ENCODE assay signal across 8 cellular contexts in the genomic region with DNA sequence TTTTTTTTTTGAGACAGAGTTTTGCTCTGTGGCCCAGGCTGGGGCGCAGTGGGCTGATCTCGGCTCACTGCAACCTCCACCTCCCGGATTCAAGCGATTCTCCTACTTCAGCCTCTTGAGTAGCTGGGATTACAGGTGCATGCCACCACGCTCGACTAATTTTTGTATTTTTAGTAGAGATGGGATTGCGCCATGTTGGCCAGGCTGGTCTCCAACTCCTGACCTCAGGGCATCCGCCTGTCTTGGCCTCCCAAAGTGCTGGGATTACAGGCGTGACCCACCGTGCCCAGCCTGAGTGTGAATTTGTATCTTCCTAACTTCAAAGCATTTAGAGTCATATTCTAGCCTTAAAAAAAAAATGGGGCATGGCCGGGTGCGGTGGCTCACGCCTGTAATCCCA. TPM values are rescaled to one million over a fixed set of nuclear protein-coding genes. Genes with fewer than 3 reads are reported as not detected.
DNase-seq lines count a peak whose midpoint lies in the region; ATAC-seq, FAIRE-seq and TF ChIP-seq lines count a peak whose summit lies in the region.
"Not testable (repeated sequence)": the region's sequence is repeated elsewhere in the genome, so short reads cannot be mapped to it uniquely, and the experiment has no call there.

No MANE protein-coding gene starts in this region.

- intact Hi-C loops in PC-3 (cut with micrococcal nuclease); HepG2 (cut with micrococcal nuclease; ENCODE audit: unreplicated experiment); transverse colon (cut with DNase I; ENCODE audit: low total_unique reads): not testable (repeated sequence)

- DNase-seq in PC-3; chondrocyte (ENCODE audit: low spot score); fibroblast of lung (ENCODE audit: low read depth in 2 of 2); HepG2 (ENCODE audit: low spot score); smooth muscle cell (lab: John Stamatoyannopoulos, UW; ENCODE audit: unreplicated experiment); transverse colon: not testable (repeated sequence)

- not testable (repeated sequence) for H3K9me2 ChIP-seq in PC-3 (replicated peaks; ENCODE audit: low read length)

- H3K27ac ChIP-seq in ACC112 (ENCODE audit: low read depth, low read length) (peak overlapping the region; percentile 93), PC-3 (ENCODE audit: low read length) (peak overlapping the region; percentile 35; the same call in 1 of the 2 replicates), fibroblast of lung (ENCODE audit: insufficient read depth, low read length) (peak overlapping the region; percentile 92), neutrophil (peak overlapping the region; percentile 97), smooth muscle cell (ENCODE audit: low read depth) (peak overlapping the region; percentile 79), transverse colon (peak overlapping the region; percentile 78 to 86 (median 80))
- H3K27ac ChIP-seq in HepG2 (ENCODE audit: extremely low read length, insufficient read depth, low read length), result not testable (repeated sequence)

- POLR2A ChIA-PET in PC-3 (lab: Charles Lee; ENCODE audit: unreplicated experiment); HepG2 (lab: Yijun Ruan, JAX): not testable (repeated sequence)

- H3K9me3 ChIP-seq in PC-3 (ENCODE audit: low read length); fibroblast of lung (ENCODE audit: control insufficient read depth, insufficient read depth, low read depth, low read length); HepG2 (ENCODE audit: low read length); neutrophil; smooth muscle cell (replicated peaks; ENCODE audit: low read depth); transverse colon: not testable (repeated sequence)

- H2AFZ ChIP-seq in ACC112 (ENCODE audit: low read length, unreplicated experiment); PC-3 (ENCODE audit: low read length); fibroblast of lung (ENCODE audit: low read length); HepG2 (ENCODE audit: low read length); smooth muscle cell (ENCODE audit: low read depth): not testable (repeated sequence)

- not testable (repeated sequence) for H3F3A ChIP-seq in PC-3 (ENCODE audit: low read length, unreplicated experiment)
- peaks cover 16% of the 10 kb centered on the region for H3F3A ChIP-seq in smooth muscle cell (ENCODE audit: low read depth)

- in situ Hi-C loops in HepG2 (cut with HindIII; ENCODE audit: extremely low pct_ligation_motif_present, low pct_unique_long_range_greater_than_20kb); transverse colon (cut with MboI; ENCODE audit: low pct_ligation_motif_present in 1 of 4, low pct_unique_long_range_greater_than_20kb in 1 of 4, low sequenced_read_pairs in 3 of 4): not testable (repeated sequence)

- H3K27me3 ChIP-seq in ACC112 (ENCODE audit: insufficient read depth, low read length); PC-3 (ENCODE audit: low read length); fibroblast of lung (ENCODE audit: control insufficient read depth, insufficient read depth, low read length); HepG2 (ENCODE audit: control insufficient read depth in 1 of 2, insufficient read depth in 2 of 2, low read length in 2 of 2); neutrophil; smooth muscle cell (ENCODE audit: low read depth); transverse colon: not testable (repeated sequence)

- CTCF ChIA-PET in PC-3 (lab: Charles Lee), result interaction anchor here (1.1 kb wide), 1 partner anchor 51 kb away, joined by 4 read pairs; no protein-coding TSS in a partner anchor
- CTCF ChIA-PET in HepG2 (lab: Yijun Ruan, JAX; ENCODE audit: low intra/inter-chr PET ratio, low total read pairs), result not testable (repeated sequence)

- not testable (repeated sequence) for H3K4me3 Mint-ChIP-seq in chondrocyte (ENCODE audit: unreplicated experiment)

- not testable (repeated sequence) for H3K27me3 Mint-ChIP-seq in chondrocyte (ENCODE audit: low read depth)

- H3K9ac ChIP-seq in PC-3 (ENCODE audit: low read length); fibroblast of lung (ENCODE audit: insufficient read depth, low read length); HepG2 (ENCODE audit: insufficient read depth, low read depth, low read length); smooth muscle cell (ENCODE audit: low read depth): not testable (repeated sequence)

- not testable (repeated sequence) for TF ChIP-seq RAD21 in HepG2 (CRISPR knock-in tag; IDR thresholded peaks at IDR 0.05)

- BruUV-seq in PC-3 (replicated peaks; lab: Mats Ljungman, UMichigan); HepG2 (replicated peaks; lab: Mats Ljungman, UMichigan): not testable (repeated sequence)

- TF ChIP-seq EP300 in HepG2 (IDR thresholded peaks at IDR 0.05; ENCODE audit: low read depth in 2 of 2, low read length in 2 of 2); HepG2 (CRISPR knock-in tag; IDR thresholded peaks at IDR 0.05; ENCODE audit: borderline replicate concordance); transverse colon (IDR thresholded peaks at IDR 0.05; ENCODE audit: low read depth): not testable (repeated sequence)

- TF ChIP-seq POLR2A in HepG2 (IDR thresholded peaks at IDR 0.05; ENCODE audit: insufficient read depth in 1 of 2, low read depth in 2 of 2, low read length in 2 of 2); transverse colon (IDR thresholded peaks at IDR 0.05): not testable (repeated sequence)

- peaks cover 79% of the 10 kb centered on the region for H3K4me1 Mint-ChIP-seq in chondrocyte (ENCODE audit: low read depth)

- H4K20me1 ChIP-seq in PC-3 (ENCODE audit: low read length) (peaks cover 48% of the 10 kb centered on the region), HepG2 (ENCODE audit: insufficient read depth, low read length) (peaks cover 55% of the 10 kb centered on the region), smooth muscle cell (ENCODE audit: low read depth) (peaks cover 100% of the 10 kb centered on the region)
- H4K20me1 ChIP-seq in fibroblast of lung (ENCODE audit: control insufficient read depth, extremely low read depth, insufficient read depth, low read length), result not testable (repeated sequence)

- not testable (repeated sequence) for H3K9me3 Mint-ChIP-seq in chondrocyte (ENCODE audit: low read depth)

- not testable (repeated sequence) for H3K4me2 ChIP-seq in PC-3 (ENCODE audit: low read length); fibroblast of lung (ENCODE audit: extremely low read depth, insufficient read depth, low read length); HepG2 (ENCODE audit: low read depth, low read length)
- H3K4me2 ChIP-seq in smooth muscle cell, result peak overlapping the region; percentile 23

- H3K79me2 ChIP-seq in ACC112 (ENCODE audit: control insufficient read depth, insufficient read depth, low read length, unreplicated experiment), result peaks cover 67% of the 10 kb centered on the region
- peaks cover 100% of the 10 kb centered on the region for H3K79me2 ChIP-seq in PC-3 (ENCODE audit: low read length)
- peaks cover 63% of the 10 kb centered on the region for H3K79me2 ChIP-seq in fibroblast of lung (ENCODE audit: control insufficient read depth, insufficient read depth, low read length)
- peaks cover 79% of the 10 kb centered on the region for H3K79me2 ChIP-seq in HepG2 (ENCODE audit: insufficient read depth, low read length)
- H3K79me2 ChIP-seq in smooth muscle cell (ENCODE audit: low read depth), result peaks cover 99% of the 10 kb centered on the region

- not testable (repeated sequence) for FAIRE-seq in HepG2 (lab: Jason Lieb, UNC)

- TF ChIP-seq CTCF in PC-3 (conservative IDR thresholded peaks at IDR 0.05; ENCODE audit: low read depth, low read length); chondrocyte (IDR thresholded peaks at IDR 0.05); fibroblast of lung (conservative IDR thresholded peaks at IDR 0.05 in 1 of 2, IDR thresholded peaks at IDR 0.05 in 1 of 2; ENCODE audit: low read depth in 1 of 2, low read length in 2 of 2); HepG2 (CRISPR knock-in tag; IDR thresholded peaks at IDR 0.05); neutrophil (IDR thresholded peaks at IDR 0.05); smooth muscle cell (IDR thresholded peaks at IDR 0.05; ENCODE audit: borderline replicate concordance, insufficient read depth, poor library complexity, severe bottlenecking); transverse colon (IDR thresholded peaks at IDR 0.05): not testable (repeated sequence)

- peak overlapping the region; percentile 70 for H3K27ac Mint-ChIP-seq in chondrocyte (ENCODE audit: unreplicated experiment)

- H3K4me1 ChIP-seq in ACC112 (ENCODE audit: control insufficient read depth, insufficient read depth, low read length, unreplicated experiment), result peaks cover 47% of the 10 kb centered on the region
- peaks cover 50% of the 10 kb centered on the region for H3K4me1 ChIP-seq in PC-3 (ENCODE audit: insufficient read depth, low read length)
- H3K4me1 ChIP-seq in fibroblast of lung (ENCODE audit: control insufficient read depth, extremely low read depth, insufficient read depth, low read length), result peaks cover 41% of the 10 kb centered on the region
- peaks cover 53% of the 10 kb centered on the region for H3K4me1 ChIP-seq in HepG2 (ENCODE audit: insufficient read depth, low read length)
- peaks cover 96 to 97% of the 10 kb centered on the region in 2 experiments for H3K4me1 ChIP-seq in neutrophil (ENCODE audit: control insufficient read depth in 1 of 2, insufficient read depth in 1 of 2, low read depth in 1 of 2, low read length in 1 of 2)
- peaks cover 36% of the 10 kb centered on the region for H3K4me1 ChIP-seq in smooth muscle cell (ENCODE audit: low read depth)
- peaks cover 23 to 78% (median 56%) of the 10 kb centered on the region in 4 donors for H3K4me1 ChIP-seq in transverse colon

- not testable (repeated sequence) for H3K36me3 Mint-ChIP-seq in chondrocyte (ENCODE audit: low read depth)

- not testable (repeated sequence) for H3K4me3 ChIP-seq in ACC112 (ENCODE audit: low read depth, low read length); PC-3 (ENCODE audit: low read length); fibroblast of lung (replicated peaks in 1 of 4; ENCODE audit: control extremely low read depth in 1 of 4, insufficient read depth in 1 of 4, low read depth in 3 of 4, low read length in 4 of 4); HepG2 (replicated peaks in 1 of 3; ENCODE audit: insufficient read depth in 1 of 3, low read depth in 2 of 3, low read length in 3 of 3); smooth muscle cell; transverse colon
- peak overlapping the region; percentile 58 to 60 for H3K4me3 ChIP-seq in neutrophil (ENCODE audit: low read depth in 1 of 2, low read length in 1 of 2)

- not testable (repeated sequence) for ATAC-seq in PC-3, HepG2

- not testable (repeated sequence) for H3K36me3 ChIP-seq in ACC112 (ENCODE audit: insufficient read depth, low read length); PC-3 (ENCODE audit: low read depth, low read length); fibroblast of lung (ENCODE audit: control insufficient read depth, insufficient read depth, low read length); smooth muscle cell (ENCODE audit: low read depth); transverse colon
- peaks cover 4 to 23% of the 10 kb centered on the region in 2 experiments; a peak in 3 of 5 replicates for H3K36me3 ChIP-seq in HepG2 (replicated peaks in 1 of 2; ENCODE audit: control insufficient read depth in 1 of 2, insufficient read depth in 2 of 2, low read length in 2 of 2)
- peaks cover 11% of the 10 kb centered on the region for H3K36me3 ChIP-seq in neutrophil

- 98% methylated on average over 13 of the region's 13 CpGs for WGBS in HepG2 (ENCODE audit: low lambda C conversion rate)
- WGBS in smooth muscle cell (ENCODE audit: low lambda C conversion rate), result 94% methylated on average over 13 of the region's 13 CpGs
- 95 to 98% methylated on average over 10 to 13 of the region's 13 CpGs for WGBS in transverse colon (ENCODE audit: low coverage in 1 of 2), 2 donors

RNA-seq across cellular contexts. Expression of a gene that starts 6.7 kb away (rescaled TPM):
- total RNA-seq in PC-3 (2014; rRNA removed) (19.8 and 31.6 TPM in 2 replicates), chondrocyte (50.7 to 53.2 TPM (median 52.2 TPM) in 3 replicates), fibroblast of lung (11.8 and 14.4 TPM in 2 replicates), HepG2 (2016; rRNA removed; fragmentation: Illumina TruSeq; extraction: Trizol) (4.4 and 4.9 TPM in 2 replicates), smooth muscle cell (24.6 and 27.9 TPM in 2 replicates), transverse colon (10 to 100 TPM; 26.6 to 84.2 (median 39.9) TPM)
- polyA plus RNA-seq in fibroblast of lung (4.5 and 6.4 TPM in 2 replicates), HepG2 (2011; rRNA removed) (14.6 and 18.6 TPM in 2 replicates), smooth muscle cell (32.3 and 45.1 TPM in 2 replicates)
- polyA plus RNA-seq in fibroblast of lung (2012), result 10.5 and 13.1 TPM in 2 replicates
- polyA minus RNA-seq in fibroblast of lung (ENCODE audit: low replicate concordance), result 16.2 and 35.0 TPM in 2 replicates
- 8.2 and 11.5 TPM in 2 replicates for total RNA-seq in HepG2 (2016; cell fraction: cytosol; rRNA removed; fragmentation: Illumina TruSeq; extraction: Trizol; ENCODE audit: low read depth)
- 3.5 and 4.9 TPM in 2 replicates for total RNA-seq in HepG2 (2016; cell fraction: insoluble cytoplasmic fraction; rRNA removed; fragmentation: Illumina TruSeq; extraction: Trizol)
- total RNA-seq in HepG2 (2016; cell fraction: membrane; rRNA removed; fragmentation: Illumina TruSeq; extraction: Trizol), result 3.1 and 3.8 TPM in 2 replicates
- 3.9 and 4.5 TPM in 2 replicates for total RNA-seq in HepG2 (2016; cell fraction: nucleus; rRNA removed; fragmentation: Illumina TruSeq; extraction: Trizol)
- 6.9 and 11.2 TPM in 2 replicates for polyA plus RNA-seq in HepG2 (2011; cell fraction: cytosol; rRNA removed)
- 33.5 and 43.5 TPM in 2 replicates for polyA plus RNA-seq in HepG2 (2011; cell fraction: nucleus; rRNA removed)
- polyA plus RNA-seq in HepG2 (2012), result 13.7 TPM in 2 replicates
- polyA plus RNA-seq in HepG2 (2016; cell fraction: cytosol; fragmentation: Illumina TruSeq; extraction: Trizol; ENCODE audit: low read depth), result 0.49 and 0.51 TPM in 2 replicates
- 4.1 and 5.2 TPM in 2 replicates for polyA plus RNA-seq in HepG2 (2016; cell fraction: insoluble cytoplasmic fraction; fragmentation: Illumina TruSeq; extraction: Trizol; ENCODE audit: low read depth)
- 0.86 and 1.2 TPM in 2 replicates for polyA plus RNA-seq in HepG2 (2016; cell fraction: membrane; fragmentation: Illumina TruSeq; extraction: Trizol; ENCODE audit: low read depth)
- 7.8 and 9.0 TPM in 2 replicates for polyA plus RNA-seq in HepG2 (2016; cell fraction: nucleus; fragmentation: Illumina TruSeq; extraction: Trizol; ENCODE audit: insufficient read depth, low read depth)
- 27.9 and 166 TPM in 2 replicates for polyA minus RNA-seq in HepG2 (2011; rRNA and poly(A)+ RNA removed; ENCODE audit: low replicate concordance)
- 29.8 and 30.8 TPM in 2 replicates for polyA minus RNA-seq in HepG2 (2011; cell fraction: cytosol; rRNA and poly(A)+ RNA removed)
- polyA minus RNA-seq in HepG2 (2011; cell fraction: nucleus; rRNA and poly(A)+ RNA removed), result 29.2 and 30.7 TPM in 2 replicates
